In the genomic region with DNA sequence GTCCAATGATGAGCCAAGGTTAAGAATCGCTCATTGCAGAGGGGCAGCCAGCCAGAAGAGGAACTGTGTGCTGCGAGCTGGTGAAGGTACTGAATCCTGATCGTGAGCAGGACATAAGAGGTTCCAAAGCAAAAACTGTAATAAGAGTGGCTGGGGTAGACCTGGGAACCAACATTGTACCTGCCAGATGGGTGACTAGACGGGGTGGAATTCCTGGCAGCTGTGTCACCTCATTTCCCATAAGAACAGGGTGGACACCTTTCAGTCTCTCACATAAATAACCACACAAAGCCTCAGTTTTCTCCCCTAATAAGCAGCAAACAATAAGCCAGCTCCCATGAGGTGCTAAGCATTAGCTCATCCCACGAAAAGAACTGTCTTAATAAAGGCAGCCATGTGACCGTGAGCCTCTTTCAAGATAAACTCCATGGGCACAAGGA, we compare ENCODE assay signal across 22 cellular contexts.
DNase-seq lines count a peak whose midpoint lies in the region; ATAC-seq and TF ChIP-seq lines count a peak whose summit lies in the region.
"Had no signal": no experiment of that assay in that cellular context is flagged by ENCODE, and none has a peak within 500 bp of the region (broad histone marks: within the 10 kb centered on the region; RNA-seq: fewer than 3 reads in every experiment).

No MANE protein-coding gene starts in this region.

- H3K4me3 Mint-ChIP-seq in effector memory CD8-positive, alpha-beta T cell, result no peak overlapping the region
- H3K4me3 Mint-ChIP-seq: activated CD8-positive, alpha-beta memory T cell treated with anti-CD3 and anti-CD28 coated beads, Interleukin-2, amount 10 ng/mL, durations not matched to agents 7 days and 5 days; H9; naive thymus-derived CD4-positive, alpha-beta T cell had no signal

- peaks cover 0 to 9% of the 10 kb centered on the region in 2 donors for H3K27me3 Mint-ChIP-seq in effector memory CD8-positive, alpha-beta T cell
- H3K27me3 Mint-ChIP-seq: activated CD8-positive, alpha-beta memory T cell treated with anti-CD3 and anti-CD28 coated beads, Interleukin-2, amount 10 ng/mL, durations not matched to agents 7 days and 5 days had no signal

- no peaks in the 10 kb centered on the region for H3K9me3 Mint-ChIP-seq in effector memory CD8-positive, alpha-beta T cell
- H3K9me3 Mint-ChIP-seq: H9 had no signal

- BruUV-seq in Panc1 (replicated peaks; lab: Mats Ljungman, UMichigan), result no TSS peak

- H3K27ac ChIP-seq in Panc1 (ENCODE audit: low read length), result peak overlapping the region; percentile 70
- peak overlapping the region; percentile 81 for H3K27ac ChIP-seq in epithelial cell of prostate
- H3K27ac ChIP-seq: 22Rv1, BLaER1, SK-N-MC had no signal

- H3K27me3 ChIP-seq in Panc1 (ENCODE audit: control insufficient read depth, insufficient read depth, low read length), result no peaks in the 10 kb centered on the region
- H3K27me3 ChIP-seq: BLaER1, thyroid gland had no signal

- H3K4me1 Mint-ChIP-seq in effector memory CD8-positive, alpha-beta T cell (ENCODE audit: low read depth in 2 of 2), result no peaks in the 10 kb centered on the region
- H3K4me1 Mint-ChIP-seq: activated CD8-positive, alpha-beta memory T cell treated with anti-CD3 and anti-CD28 coated beads, Interleukin-2, amount 10 ng/mL, durations not matched to agents 7 days and 5 days; naive thymus-derived CD4-positive, alpha-beta T cell had no signal

- intact Hi-C loops in Panc1 (cut with micrococcal nuclease; ENCODE audit: unreplicated experiment), result no loop called here

- in situ Hi-C loops in Panc1 (cut with HindIII; ENCODE audit: low pct_unique_long_range_greater_than_20kb, low sequenced_read_pairs), result loop anchor here (25.0 kb wide), 1 partner anchor 274 kb away; no protein-coding TSS in a partner anchor

- POLR2A ChIA-PET in Panc1 (lab: Charles Lee), result interaction anchor here (0.6 kb wide), 1 partner anchor 11 kb away, joined by 3 read pairs; no protein-coding TSS in a partner anchor

- H3K4me1 ChIP-seq in Panc1 (ENCODE audit: control insufficient read depth, insufficient read depth, low read length), result peaks cover 59% of the 10 kb centered on the region

- no peaks in the 10 kb centered on the region for H3K9me3 ChIP-seq in Panc1 (ENCODE audit: control insufficient read depth, insufficient read depth, low read depth, low read length)
- H3K9me3 ChIP-seq: BLaER1, thyroid gland had no signal

- H3K36me3 Mint-ChIP-seq in effector memory CD8-positive, alpha-beta T cell (ENCODE audit: insufficient read depth), result no peaks in the 10 kb centered on the region
- H3K36me3 Mint-ChIP-seq: activated CD8-positive, alpha-beta memory T cell treated with anti-CD3 and anti-CD28 coated beads, Interleukin-2, amount 10 ng/mL, durations not matched to agents 7 days and 5 days; naive thymus-derived CD4-positive, alpha-beta T cell had no signal

- no peak for TF ChIP-seq CTCF in Panc1 (IDR thresholded peaks at IDR 0.05)

- H3K27ac Mint-ChIP-seq in effector memory CD8-positive, alpha-beta T cell, result no peak overlapping the region
- H3K27ac Mint-ChIP-seq: activated CD8-positive, alpha-beta memory T cell treated with anti-CD3 and anti-CD28 coated beads, Interleukin-2, amount 10 ng/mL, durations not matched to agents 7 days and 5 days; activated T-helper 2 cell treated with anti-CD3 and anti-CD28 coated beads, Interferon-gamma antibody, Interleukin-2, Interleukin-4, amounts not matched to agents 10 μg/mL and 5 μg/mL and 100 μg/mL, durations not matched to agents 14 hours and 24 hours and 36 hours; H9; naive thymus-derived CD4-positive, alpha-beta T cell had no signal

- DNase-seq in DMS 273 (lab: John Stamatoyannopoulos, UW; ENCODE audit: unreplicated experiment), result peak; percentile 20
- no peak for DNase-seq in DMS 273 treated with DMSO at 0.1 percent for 48 hours (lab: John Stamatoyannopoulos, UW)
- DNase-seq in Panc1 (ENCODE audit: low read depth, low spot score), result no peak
- DNase-seq in epithelial cell of prostate (ENCODE audit: low read depth, low spot score), result peak; percentile 85
- peak; percentile 93 for DNase-seq in renal cortical epithelial cell (ENCODE audit: low read depth)
- DNase-seq in effector memory CD8-positive, alpha-beta T cell, result no peak
- DNase-seq: activated CD8-positive, alpha-beta memory T cell treated with anti-CD3 and anti-CD28 coated beads, Interleukin-2, amount 10 ng/mL, durations not matched to agents 7 days and 5 days; DMS79; foreskin melanocyte; H9; naive thymus-derived CD4-positive, alpha-beta T cell; NCI-H1694; NCI-H510A treated with DMSO at 0.1 percent for 48 hours; OCI-M1 had no signal

- CTCF ChIA-PET in Panc1 (lab: Charles Lee), result no interaction called here

- H3K36me3 ChIP-seq in Panc1 (ENCODE audit: control insufficient read depth, insufficient read depth, low read length), result no peaks in the 10 kb centered on the region; the same call in 1 of the 2 replicates
- H3K36me3 ChIP-seq: BLaER1, thyroid gland had no signal

- no peak overlapping the region for H3K4me3 ChIP-seq in Panc1 (ENCODE audit: low read depth in 2 of 2, low read length in 2 of 2)
- H3K4me3 ChIP-seq: BLaER1, lung, SK-N-MC, thyroid gland had no signal

- ATAC-seq in Panc1, result no peak
- ATAC-seq in GM18907 (IDR thresholded peaks at IDR 0.05; ENCODE audit: unreplicated experiment), result no peak
- no peak for ATAC-seq in HG02610 (IDR thresholded peaks at IDR 0.05; ENCODE audit: unreplicated experiment)
- ATAC-seq in effector memory CD8-positive, alpha-beta T cell (replicated peaks), result no peak
- ATAC-seq: activated CD8-positive, alpha-beta memory T cell treated with anti-CD3 and anti-CD28 coated beads, Interleukin-2, amount 10 ng/mL, durations not matched to agents 7 days and 5 days; naive thymus-derived CD4-positive, alpha-beta T cell had no signal

Comparison
In these comparisons a context has a peak if more than half of its experiments do, and no peak if none do; other contexts are left out.
1. DNase-seq: peak in DMS 273 (single experiment), epithelial cell of prostate (single experiment) and renal cortical epithelial cell (single experiment); none in DMS 273 treated with DMSO at 0.1 percent for 48 hours (single experiment), Panc1 (single experiment) and effector memory CD8-positive, alpha-beta T cell (0 of 3).